ENCODE assay signal across 15 cellular contexts in the genomic region with DNA sequence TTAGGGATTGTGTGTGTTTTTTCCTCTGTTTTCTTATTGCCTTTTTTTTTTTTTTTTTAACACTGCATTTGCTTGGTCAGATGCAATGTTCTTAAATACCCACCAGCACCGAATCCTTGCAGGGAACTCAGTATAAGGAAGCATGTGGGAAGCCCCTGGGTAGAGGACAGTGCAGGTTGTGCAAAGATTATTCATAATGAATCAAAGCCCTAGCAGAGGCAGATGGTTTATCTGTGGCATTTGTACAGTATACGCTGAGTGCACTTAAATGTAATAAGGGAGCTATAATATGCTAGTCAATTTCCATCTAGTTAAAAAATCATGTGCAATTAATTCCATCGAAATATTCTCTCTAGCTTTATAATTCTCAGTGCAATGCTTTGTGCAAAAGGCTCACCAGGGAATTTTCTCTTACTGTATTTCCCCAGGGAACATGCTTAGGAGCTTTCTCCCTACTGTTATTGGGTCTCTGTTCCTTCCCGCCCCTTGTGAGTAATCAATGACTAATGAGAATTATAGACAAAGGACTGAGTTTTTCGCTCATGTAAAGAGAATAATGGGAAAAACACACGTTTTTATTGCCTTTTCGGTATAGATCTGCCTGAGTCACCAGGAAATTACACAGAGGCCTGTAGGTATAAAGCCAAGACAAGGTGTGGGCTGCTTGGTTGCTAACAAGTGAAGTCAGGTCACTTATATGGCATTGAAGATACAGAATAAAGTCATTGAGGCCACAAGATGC.
DNase-seq lines count a peak whose midpoint lies in the region; ATAC-seq and TF ChIP-seq lines count a peak whose summit lies in the region.
"Had no signal": no experiment of that assay in that cellular context is flagged by ENCODE, and none has a peak within 500 bp of the region (broad histone marks: within the 10 kb centered on the region; RNA-seq: fewer than 3 reads in every experiment).

No MANE protein-coding gene starts in this region.

- H3K9me3 Mint-ChIP-seq in HFFc6, result no peaks in the 10 kb centered on the region
- H3K9me3 Mint-ChIP-seq: type B pancreatic cell had no signal

- TF ChIP-seq CTCF in HFFc6 (IDR thresholded peaks at IDR 0.05), result no peak
- no peak for TF ChIP-seq CTCF in RWPE1 (conservative IDR thresholded peaks at IDR 0.05; ENCODE audit: low read depth)
- TF ChIP-seq CTCF in foreskin keratinocyte (conservative IDR thresholded peaks at IDR 0.05), result no peak

- H3K4me1 ChIP-seq in ACC112 (ENCODE audit: control insufficient read depth, insufficient read depth, low read length, unreplicated experiment) (peaks cover 34% of the 10 kb centered on the region), foreskin keratinocyte (peaks cover 22% of the 10 kb centered on the region)
- H3K4me1 ChIP-seq: Caco-2, sigmoid colon had no signal

- peak; percentile 97 for ATAC-seq in foreskin keratinocyte
- no peak for ATAC-seq in GM21528 (IDR thresholded peaks at IDR 0.05; ENCODE audit: low FRiP score, unreplicated experiment)
- ATAC-seq in HG02588 (IDR thresholded peaks at IDR 0.05; ENCODE audit: unreplicated experiment), result no peak
- no peak for ATAC-seq in HG02840 (IDR thresholded peaks at IDR 0.05; ENCODE audit: low FRiP score, unreplicated experiment)

- POLR2A ChIA-PET in RWPE1 (lab: Yijun Ruan, JAX; ENCODE audit: low non-redundant PET), result no interaction called here

- no peak overlapping the region for H2AFZ ChIP-seq in ACC112 (ENCODE audit: low read length, unreplicated experiment)

- H3K4me1 Mint-ChIP-seq in HFFc6 (ENCODE audit: low read depth), result peaks cover 66% of the 10 kb centered on the region

- no peaks in the 10 kb centered on the region for H3K36me3 ChIP-seq in ACC112 (ENCODE audit: insufficient read depth, low read length)
- H3K36me3 ChIP-seq: sigmoid colon had no signal

- H3K27ac ChIP-seq in ACC112 (ENCODE audit: low read depth, low read length) (peak overlapping the region; percentile 68), RWPE1 (no peak overlapping the region), foreskin keratinocyte (peak overlapping the region; percentile 89)
- H3K27ac ChIP-seq: sigmoid colon had no signal

- H3K27ac Mint-ChIP-seq in HFFc6, result peak overlapping the region; percentile 79
- H3K27ac Mint-ChIP-seq: activated CD4-positive, alpha-beta memory T cell treated with anti-CD3 and anti-CD28 coated beads for 36 hours; type B pancreatic cell had no signal

- CTCF ChIA-PET in RWPE1 (lab: Yijun Ruan, JAX), result interaction anchor here (0.9 kb wide), 1 partner anchor 27 kb away, joined by 3 read pairs; no protein-coding TSS in a partner anchor

- H3K4me3 Mint-ChIP-seq in HFFc6, result peak overlapping the region; percentile 67
- H3K4me3 Mint-ChIP-seq: activated CD4-positive, alpha-beta memory T cell treated with anti-CD3 and anti-CD28 coated beads for 36 hours; type B pancreatic cell had no signal

- no peaks in the 10 kb centered on the region for H3K27me3 ChIP-seq in ACC112 (ENCODE audit: insufficient read depth, low read length)
- H3K27me3 ChIP-seq in foreskin keratinocyte, result no peaks in the 10 kb centered on the region
- H3K27me3 ChIP-seq: sigmoid colon had no signal

- H3K36me3 Mint-ChIP-seq in HFFc6 (ENCODE audit: low read depth), result 0 out of 2 replicates have a peak, but pooled peaks cover 4% of the 10 kb centered on the region
- H3K36me3 Mint-ChIP-seq: activated CD4-positive, alpha-beta memory T cell treated with anti-CD3 and anti-CD28 coated beads for 36 hours; type B pancreatic cell had no signal

- peak overlapping the region; percentile 39; the same call in 1 of the 2 replicates for H3K4me3 ChIP-seq in ACC112 (ENCODE audit: low read depth, low read length)
- H3K4me3 ChIP-seq: sigmoid colon had no signal

- H3K27me3 Mint-ChIP-seq in HFFc6 (ENCODE audit: insufficient read depth), result no peaks in the 10 kb centered on the region
- H3K27me3 Mint-ChIP-seq: activated CD4-positive, alpha-beta memory T cell treated with anti-CD3 and anti-CD28 coated beads for 36 hours; type B pancreatic cell had no signal

- DNase-seq in HFFc6 (peak; percentile 79), RWPE1 (ENCODE audit: low spot score) (peak; percentile 86), foreskin keratinocyte (peak; percentile 93 to 97), NCI-H2171 treated with DMSO at 0.1 percent for 48 hours (lab: John Stamatoyannopoulos, UW) (no peak)
- DNase-seq: activated CD4-positive, alpha-beta memory T cell treated with anti-CD3 and anti-CD28 coated beads for 36 hours; activated T-cell treated with anti-CD3 and anti-CD28 coated beads, Interleukin-2, amount 50 U/mL, for 48 hours; Caco-2; kidney; NCI-H1105; sigmoid colon had no signal

- H3K79me2 ChIP-seq in ACC112 (ENCODE audit: control insufficient read depth, insufficient read depth, low read length, unreplicated experiment), result no peaks in the 10 kb centered on the region
